Comparison of ENCODE assay signal across 19 cellular contexts in genomic region chr2:60282886-60283285, GRCh38.
"Had no signal": no experiment of that assay in that cellular context is flagged by ENCODE, and none has a peak within 500 bp of the region (broad histone marks: within the 10 kb centered on the region; RNA-seq: fewer than 3 reads in every experiment).

No MANE protein-coding gene starts in this region.

- H3K4me3 ChIP-seq: dorsolateral prefrontal cortex, hepatocyte, left lung, lung, mucosa of descending colon, neural progenitor cell, sigmoid colon, stomach, thyroid gland, vagina had no signal

- H3K27me3 ChIP-seq: hepatocyte, left lung, neural progenitor cell, sigmoid colon, stomach, thyroid gland, vagina had no signal

- H3K9me3 ChIP-seq: left lung, mucosa of descending colon, sigmoid colon, stomach, thyroid gland, vagina had no signal

- H3K9ac ChIP-seq: neural progenitor cell, parathyroid adenoma had no signal

- ATAC-seq: left lung; mucosa of descending colon; naive thymus-derived CD4-positive, alpha-beta T cell had no signal

- H3K4me1 ChIP-seq: left lung, parathyroid adenoma, sigmoid colon, stomach, thyroid gland had no signal

- H3K36me3 ChIP-seq: left lung, neural progenitor cell, sigmoid colon, stomach, thyroid gland, vagina had no signal

- H3K4me2 ChIP-seq: hepatocyte, neural progenitor cell had no signal

- H3K79me2 ChIP-seq: hepatocyte, parathyroid adenoma had no signal

- DNase-seq: dorsolateral prefrontal cortex; effector CD4-positive, alpha-beta T cell; left cardiac atrium; left lung; mesenchymal stem cell; mucosa of descending colon; naive thymus-derived CD4-positive, alpha-beta T cell; sigmoid colon; stimulated activated CD4-positive, alpha-beta T cell treated with anti-CD3 and anti-CD28 coated beads, Interleukin-2, amount 100 ng/mL, for 24 hours; stimulated activated CD4-positive, alpha-beta T cell treated with anti-CD3 and anti-CD28 coated beads, Interleukin-4, amount 100 ng/mL, for 24 hours; stimulated activated naive CD4-positive, alpha-beta T cell treated with Interleukin-2 at 50 U/mL for 16 hours; stomach; thyroid gland; trophoblast cell had no signal

- H3K27ac ChIP-seq: dorsolateral prefrontal cortex, hepatocyte, left lung, neural progenitor cell, parathyroid adenoma, sigmoid colon, stomach, thyroid gland, vagina had no signal

- H2AFZ ChIP-seq: hepatocyte, neural progenitor cell, parathyroid adenoma had no signal
